21 cellular contexts compared by ENCODE assay signal in the genomic region with DNA sequence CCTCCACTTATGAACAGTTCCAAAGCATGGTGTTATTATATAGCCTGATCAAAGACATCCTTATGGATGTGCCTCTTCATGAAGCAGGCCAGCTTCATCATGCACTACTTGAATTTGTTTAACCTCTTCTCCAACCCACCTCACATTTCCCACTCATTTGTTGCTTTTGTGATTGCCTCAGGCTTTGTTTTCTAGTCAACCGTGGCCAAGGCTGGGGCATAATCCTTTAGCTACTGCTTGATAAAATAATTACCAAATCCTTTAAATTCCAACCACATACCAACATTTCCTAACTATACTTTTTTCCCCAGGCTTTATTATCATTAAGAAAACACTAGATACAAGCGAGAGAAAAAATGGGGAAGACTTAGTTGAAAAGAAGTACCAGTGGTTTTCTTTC. TPM values are rescaled to one million over a fixed set of nuclear protein-coding genes. Genes with fewer than 3 reads are reported as not detected.
DNase-seq lines count a peak whose midpoint lies in the region; ATAC-seq and TF ChIP-seq lines count a peak whose summit lies in the region.
"Had no signal": no experiment of that assay in that cellular context is flagged by ENCODE, and none has a peak within 500 bp of the region (broad histone marks: within the 10 kb centered on the region; RNA-seq: fewer than 3 reads in every experiment).

No MANE protein-coding gene starts in this region.

- no peak overlapping the region for H3K4me3 Mint-ChIP-seq in HFFc6
- H3K4me3 Mint-ChIP-seq: CD8-positive, alpha-beta memory T cell; stimulated activated naive CD8-positive, alpha-beta T cell treated with anti-CD3 and anti-CD28 coated beads, Interleukin-15, amount 100 ng/mL, for 72 hours; type B pancreatic cell had no signal

- CTCF ChIA-PET in A673 (lab: Charles Lee): no interaction called here

- H3K9me3 ChIP-seq in A673 (ENCODE audit: low read depth, low read length, poor library complexity, severe bottlenecking): no peaks in the 10 kb centered on the region
- H3K9me3 ChIP-seq: colonic mucosa, left ventricle myocardium inferior had no signal

- POLR2A ChIA-PET in A673 (lab: Charles Lee; ENCODE audit: low non-redundant PET): no interaction called here

- no peak overlapping the region for H3K4me3 ChIP-seq in A673 (ENCODE audit: low read depth, low read length, poor library complexity, severe bottlenecking)
- H3K4me3 ChIP-seq in astrocyte of the cerebellum (ENCODE audit: low read depth, low read length): no peak overlapping the region
- H3K4me3 ChIP-seq in kidney epithelial cell (ENCODE audit: low read depth, low read length): no peak overlapping the region
- H3K4me3 ChIP-seq: colonic mucosa, left ventricle myocardium inferior had no signal

- TF ChIP-seq CTCF in A673 (conservative IDR thresholded peaks at IDR 0.05; ENCODE audit: low read depth, low read length) (no peak), HFFc6 (IDR thresholded peaks at IDR 0.05) (no peak), astrocyte of the cerebellum (IDR thresholded peaks at IDR 0.05; ENCODE audit: low read depth, low read length, missing control alignments) (no peak), kidney epithelial cell (IDR thresholded peaks at IDR 0.05; ENCODE audit: insufficient read depth, low read length, poor library complexity, severe bottlenecking) (no peak)

- H3K36me3 Mint-ChIP-seq in HFFc6 (ENCODE audit: low read depth): no peaks in the 10 kb centered on the region
- H3K36me3 Mint-ChIP-seq: CD8-positive, alpha-beta memory T cell; type B pancreatic cell had no signal

- DNase-seq in A673 (ENCODE audit: low spot score) (peak; percentile 59), HFFc6 (peak; percentile 16), astrocyte of the cerebellum (ENCODE audit: low read depth) (peak; percentile 53), kidney epithelial cell (ENCODE audit: low read depth) (peak; percentile 55), NCI-H510A (lab: John Stamatoyannopoulos, UW) (no peak), left colon (no peak)
- no peak for DNase-seq in activated CD4-positive, alpha-beta T cell treated with anti-CD3 and anti-CD28 coated beads for 4 hours
- DNase-seq: activated CD4-positive, alpha-beta T cell treated with anti-CD3 and anti-CD28 coated beads, Interleukin-2, amount 50 U/mL, for 1 hour; activated gamma-delta T cell; CD8-positive, alpha-beta memory T cell; colonic mucosa; foreskin melanocyte; left ventricle myocardium inferior; NCI-H1092; NCI-H2171; NK-92 treated with Interleukin-12 subunit alpha and Interleukin-12 subunit beta, amount 100 ng/mL, for 24 hours; stimulated activated CD4-positive, alpha-beta T cell treated with anti-CD3 and anti-CD28 coated beads, Interleukin-1b, Interleukin-23, amount 100 ng/mL, for 48 hours; stimulated activated naive CD8-positive, alpha-beta T cell treated with anti-CD3 and anti-CD28 coated beads, Interleukin-15, amount 100 ng/mL, for 72 hours had no signal

- ATAC-seq in GM19452 (IDR thresholded peaks at IDR 0.05; ENCODE audit: unreplicated experiment): no peak
- no peak for ATAC-seq in left colon
- ATAC-seq: stimulated activated naive CD8-positive, alpha-beta T cell treated with anti-CD3 and anti-CD28 coated beads, Interleukin-15, amount 100 ng/mL, for 72 hours had no signal

- H3K36me3 ChIP-seq in A673 (ENCODE audit: insufficient read depth, low read length, poor library complexity, severe bottlenecking) (no peaks in the 10 kb centered on the region), kidney epithelial cell (ENCODE audit: control insufficient read depth, insufficient read depth, low read length) (no peaks in the 10 kb centered on the region)
- H3K36me3 ChIP-seq: colonic mucosa, left ventricle myocardium inferior had no signal

- peaks cover 12% of the 10 kb centered on the region for H3K4me1 Mint-ChIP-seq in HFFc6 (ENCODE audit: low read depth)
- H3K4me1 Mint-ChIP-seq: CD8-positive, alpha-beta memory T cell; stimulated activated naive CD8-positive, alpha-beta T cell treated with anti-CD3 and anti-CD28 coated beads, Interleukin-15, amount 100 ng/mL, for 72 hours had no signal

- H3K27me3 Mint-ChIP-seq in HFFc6 (ENCODE audit: insufficient read depth): peaks cover 2% of the 10 kb centered on the region; the same call in 1 of the 2 replicates

- H3K27ac ChIP-seq in A673 (ENCODE audit: low read depth, low read length, poor library complexity, severe bottlenecking): no peak overlapping the region
- H3K27ac ChIP-seq: colonic mucosa, KMS-11, left ventricle myocardium inferior had no signal

- in situ Hi-C loops in astrocyte of the cerebellum (cut with HindIII; ENCODE audit: low sequenced_read_pairs): no loop called here

- H3K9me3 Mint-ChIP-seq in HFFc6: no peaks in the 10 kb centered on the region
- H3K9me3 Mint-ChIP-seq: stimulated activated naive CD8-positive, alpha-beta T cell treated with anti-CD3 and anti-CD28 coated beads, Interleukin-15, amount 100 ng/mL, for 72 hours had no signal

- H3K27me3 ChIP-seq in A673 (replicated peaks; ENCODE audit: insufficient read depth, low read depth, low read length, poor library complexity) (no peaks in the 10 kb centered on the region), kidney epithelial cell (ENCODE audit: control insufficient read depth, insufficient read depth, low read length) (no peaks in the 10 kb centered on the region)
- H3K27me3 ChIP-seq: colonic mucosa had no signal

- BruUV-seq in A673 (replicated peaks; lab: Mats Ljungman, UMichigan): no TSS peak

- intact Hi-C loops in A673 (cut with micrococcal nuclease; ENCODE audit: unreplicated experiment) (no loop called here), left colon (cut with DNase I, micrococcal nuclease) (no loop called here)

- H3K4me1 ChIP-seq in A673 (ENCODE audit: insufficient read depth, low read length, poor library complexity, severe bottlenecking): peaks cover 7% of the 10 kb centered on the region
- H3K4me1 ChIP-seq: colonic mucosa, left ventricle myocardium inferior had no signal

- no peak overlapping the region for H3K27ac Mint-ChIP-seq in HFFc6
- H3K27ac Mint-ChIP-seq: CD8-positive, alpha-beta memory T cell; stimulated activated naive CD8-positive, alpha-beta T cell treated with anti-CD3 and anti-CD28 coated beads, Interleukin-15, amount 100 ng/mL, for 72 hours; type B pancreatic cell had no signal

RNA-seq across cellular contexts. Expression of gene SCN1A, which starts 39.6 kb away (rescaled TPM):
- total RNA-seq in A673 (2021) (0.62 and 0.83 TPM in 2 replicates), kidney epithelial cell (not detected in 2 replicates), left colon (not detected)
- total RNA-seq in HFFc6 (2021; fragmentation: NEBNext Ultra II Directional; extraction: Animal tissue kit (Norgen Biotek cat#: 25700)): not detected
- total RNA-seq: CD8-positive, alpha-beta memory T cell had no signal

Comparison
In these comparisons a context has a peak if more than half of its experiments do, and no peak if none do; other contexts are left out.
1. DNase-seq: peak in A673 (single experiment), HFFc6 (single experiment), astrocyte of the cerebellum (single experiment) and kidney epithelial cell (single experiment); none in NCI-H510A (single experiment), activated CD4-positive, alpha-beta T cell treated with anti-CD3 and anti-CD28 coated beads for 4 hours (0 of 2) and left colon (0 of 2).